Comparison of ENCODE assay signal across 1 cellular context in the genomic region with DNA sequence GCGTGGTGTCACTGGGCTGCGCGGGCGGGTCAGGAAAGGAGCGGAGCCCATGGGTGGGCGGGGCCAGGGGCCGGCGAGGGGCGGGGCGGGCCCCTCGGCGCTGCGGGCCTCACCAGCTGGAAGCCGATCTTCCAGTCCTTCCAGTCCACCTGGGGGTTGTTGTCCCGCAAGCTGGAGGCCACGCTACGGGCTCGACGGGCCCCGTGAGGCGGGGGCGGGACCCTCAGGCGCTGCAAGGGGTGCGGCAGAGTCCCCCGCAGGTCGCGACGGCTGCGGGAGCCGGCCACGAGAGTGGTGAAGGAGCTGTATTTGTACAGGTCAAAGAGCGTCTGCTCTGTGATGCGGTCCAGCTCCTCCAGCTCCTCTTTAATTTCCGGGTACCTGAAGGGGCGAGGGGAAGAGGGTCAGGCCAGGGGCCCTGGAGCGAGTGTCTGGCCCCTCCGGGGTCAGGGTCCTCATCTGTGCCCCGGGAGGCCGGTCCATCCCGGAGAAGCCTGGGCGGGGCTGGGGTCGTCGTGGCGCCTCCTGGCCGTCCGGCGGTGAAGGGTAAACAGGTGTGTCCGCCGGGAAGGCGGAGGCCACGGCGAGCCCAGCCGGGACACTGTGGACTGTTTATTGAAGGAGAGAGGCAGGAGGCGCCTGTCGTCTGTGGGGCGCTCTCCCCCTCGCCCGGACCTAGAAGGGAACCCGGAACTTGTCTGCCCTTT.
TF ChIP-seq lines count a peak whose summit lies in the region.

No MANE protein-coding gene starts in this region.

TF ChIP-seq in HepG2, 621 proteins besides CTCF, POLR2A, EP300 and RAD21 (continued from another document and continues in another):
- TF ChIP-seq, protein P1, sequence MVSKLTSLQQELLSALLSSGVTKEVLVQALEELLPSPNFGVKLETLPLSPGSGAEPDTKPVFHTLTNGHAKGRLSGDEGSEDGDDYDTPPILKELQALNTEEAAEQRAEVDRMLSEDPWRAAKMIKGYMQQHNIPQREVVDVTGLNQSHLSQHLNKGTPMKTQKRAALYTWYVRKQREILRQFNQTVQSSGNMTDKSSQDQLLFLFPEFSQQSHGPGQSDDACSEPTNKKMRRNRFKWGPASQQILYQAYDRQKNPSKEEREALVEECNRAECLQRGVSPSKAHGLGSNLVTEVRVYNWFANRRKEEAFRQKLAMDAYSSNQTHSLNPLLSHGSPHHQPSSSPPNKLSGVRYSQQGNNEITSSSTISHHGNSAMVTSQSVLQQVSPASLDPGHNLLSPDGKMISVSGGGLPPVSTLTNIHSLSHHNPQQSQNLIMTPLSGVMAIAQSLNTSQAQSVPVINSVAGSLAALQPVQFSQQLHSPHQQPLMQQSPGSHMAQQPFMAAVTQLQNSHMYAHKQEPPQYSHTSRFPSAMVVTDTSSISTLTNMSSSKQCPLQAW (CRISPR knock-in tag; IDR thresholded peaks at IDR 0.05), result peak; percentile 91
- TF ChIP-seq SMARCC2 (IDR thresholded peaks at IDR 0.05), result no peak
- TF ChIP-seq ZNF709 (CRISPR knock-in tag; IDR thresholded peaks at IDR 0.05), result peak; percentile 75
- TF ChIP-seq ARHGAP35 (CRISPR knock-in tag; IDR thresholded peaks at IDR 0.05; ENCODE audit: borderline replicate concordance), result no peak
- TF ChIP-seq, protein P2, sequence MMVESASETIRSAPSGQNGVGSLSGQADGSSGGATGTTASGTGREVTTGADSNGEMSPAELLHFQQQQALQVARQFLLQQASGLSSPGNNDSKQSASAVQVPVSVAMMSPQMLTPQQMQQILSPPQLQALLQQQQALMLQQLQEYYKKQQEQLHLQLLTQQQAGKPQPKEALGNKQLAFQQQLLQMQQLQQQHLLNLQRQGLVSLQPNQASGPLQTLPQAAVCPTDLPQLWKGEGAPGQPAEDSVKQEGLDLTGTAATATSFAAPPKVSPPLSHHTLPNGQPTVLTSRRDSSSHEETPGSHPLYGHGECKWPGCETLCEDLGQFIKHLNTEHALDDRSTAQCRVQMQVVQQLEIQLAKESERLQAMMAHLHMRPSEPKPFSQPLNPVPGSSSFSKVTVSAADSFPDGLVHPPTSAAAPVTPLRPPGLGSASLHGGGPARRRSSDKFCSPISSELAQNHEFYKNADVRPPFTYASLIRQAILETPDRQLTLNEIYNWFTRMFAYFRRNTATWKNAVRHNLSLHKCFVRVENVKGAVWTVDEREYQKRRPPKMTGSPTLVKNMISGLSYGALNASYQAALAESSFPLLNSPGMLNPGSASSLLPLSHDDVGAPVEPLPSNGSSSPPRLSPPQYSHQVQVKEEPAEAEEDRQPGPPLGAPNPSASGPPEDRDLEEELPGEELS (CRISPR knock-in tag; IDR thresholded peaks at IDR 0.05), result peak; percentile 89
- TF ChIP-seq KDM4B (CRISPR knock-in tag; IDR thresholded peaks at IDR 0.05), result no peak; the same call in 1 of the 2 replicates
- peak; percentile 60; the same call in 1 of the 2 replicates for TF ChIP-seq THAP11 (CRISPR knock-in tag; IDR thresholded peaks at IDR 0.05)
- peak; percentile 61; the same call in 1 of the 2 replicates for TF ChIP-seq ZNF598 (CRISPR knock-in tag; IDR thresholded peaks at IDR 0.05; ENCODE audit: borderline replicate concordance)
- TF ChIP-seq HNRNPLL (IDR thresholded peaks at IDR 0.05; ENCODE audit: low read depth, low read length, poor library complexity, severe bottlenecking), result peak; percentile 33
- TF ChIP-seq CSRNP1 (CRISPR knock-in tag; IDR thresholded peaks at IDR 0.05), result no peak
- TF ChIP-seq NFE2L2 (IDR thresholded peaks at IDR 0.05; ENCODE audit: low read length), result no peak
- TF ChIP-seq KLF9 (CRISPR knock-in tag; IDR thresholded peaks at IDR 0.05; ENCODE audit: low read depth), result no peak
- peak; percentile 82 for TF ChIP-seq RARA (CRISPR knock-in tag; IDR thresholded peaks at IDR 0.05)
- peak; percentile 43; the same call in 1 of the 2 replicates for TF ChIP-seq ZKSCAN8 (CRISPR knock-in tag; IDR thresholded peaks at IDR 0.05; ENCODE audit: borderline replicate concordance)
- TF ChIP-seq ELF1 (CRISPR knock-in tag; IDR thresholded peaks at IDR 0.05), result peak; percentile 79
- no peak for TF ChIP-seq MAFG (CRISPR knock-in tag; IDR thresholded peaks at IDR 0.05)
- peak; percentile 65; the same call in 1 of the 2 replicates for TF ChIP-seq ZNF430 (CRISPR knock-in tag; IDR thresholded peaks at IDR 0.05)
- no peak for TF ChIP-seq HNRNPH1 (optimal IDR thresholded peaks at IDR 0.05; ENCODE audit: low read depth, low read length)
- no peak for TF ChIP-seq SOX13 (IDR thresholded peaks at IDR 0.05)
- TF ChIP-seq SOX13 (CRISPR knock-in tag; conservative IDR thresholded peaks at IDR 0.05 in 1 of 2, IDR thresholded peaks at IDR 0.05 in 1 of 2), result no peak; a peak in 1 of 4 replicates
- TF ChIP-seq AFF4 (CRISPR knock-in tag; IDR thresholded peaks at IDR 0.05), result peak; percentile 71; the same call in 1 of the 2 replicates
- TF ChIP-seq ZBTB1 (CRISPR knock-in tag; IDR thresholded peaks at IDR 0.05; ENCODE audit: borderline replicate concordance), result peak; percentile 93; the same call in 1 of the 2 replicates
- peak; percentile 74; the same call in 1 of the 2 replicates for TF ChIP-seq NFKB2 (CRISPR knock-in tag; IDR thresholded peaks at IDR 0.05; ENCODE audit: borderline replicate concordance)
- peak; percentile 66; the same call in 1 of the 2 replicates for TF ChIP-seq ZNF563 (CRISPR knock-in tag; IDR thresholded peaks at IDR 0.05)
- no peak for TF ChIP-seq MAF1 (CRISPR knock-in tag; IDR thresholded peaks at IDR 0.05; ENCODE audit: borderline replicate concordance)
- peak; percentile 85 for TF ChIP-seq HIVEP1 (CRISPR knock-in tag; IDR thresholded peaks at IDR 0.05)
- TF ChIP-seq, protein P3, sequence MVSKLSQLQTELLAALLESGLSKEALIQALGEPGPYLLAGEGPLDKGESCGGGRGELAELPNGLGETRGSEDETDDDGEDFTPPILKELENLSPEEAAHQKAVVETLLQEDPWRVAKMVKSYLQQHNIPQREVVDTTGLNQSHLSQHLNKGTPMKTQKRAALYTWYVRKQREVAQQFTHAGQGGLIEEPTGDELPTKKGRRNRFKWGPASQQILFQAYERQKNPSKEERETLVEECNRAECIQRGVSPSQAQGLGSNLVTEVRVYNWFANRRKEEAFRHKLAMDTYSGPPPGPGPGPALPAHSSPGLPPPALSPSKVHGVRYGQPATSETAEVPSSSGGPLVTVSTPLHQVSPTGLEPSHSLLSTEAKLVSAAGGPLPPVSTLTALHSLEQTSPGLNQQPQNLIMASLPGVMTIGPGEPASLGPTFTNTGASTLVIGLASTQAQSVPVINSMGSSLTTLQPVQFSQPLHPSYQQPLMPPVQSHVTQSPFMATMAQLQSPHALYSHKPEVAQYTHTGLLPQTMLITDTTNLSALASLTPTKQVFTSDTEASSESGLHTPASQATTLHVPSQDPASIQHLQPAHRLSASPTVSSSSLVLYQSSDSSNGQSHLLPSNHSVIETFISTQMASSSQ (IDR thresholded peaks at IDR 0.05; ENCODE audit: low read depth), result no peak
- TF ChIP-seq, protein P3 (CRISPR knock-in tag; IDR thresholded peaks at IDR 0.05; ENCODE audit: borderline replicate concordance), result 0 out of 2 replicates have a peak, but pooled peaks have one; percentile 73
- peak; percentile 61; the same call in 1 of the 2 replicates for TF ChIP-seq AKAP8 (CRISPR knock-in tag; IDR thresholded peaks at IDR 0.05)
- TF ChIP-seq ZIK1 (CRISPR knock-in tag; IDR thresholded peaks at IDR 0.05; ENCODE audit: borderline replicate concordance, low read depth), result peak; percentile 69; the same call in 1 of the 2 replicates
- TF ChIP-seq, protein P4, sequence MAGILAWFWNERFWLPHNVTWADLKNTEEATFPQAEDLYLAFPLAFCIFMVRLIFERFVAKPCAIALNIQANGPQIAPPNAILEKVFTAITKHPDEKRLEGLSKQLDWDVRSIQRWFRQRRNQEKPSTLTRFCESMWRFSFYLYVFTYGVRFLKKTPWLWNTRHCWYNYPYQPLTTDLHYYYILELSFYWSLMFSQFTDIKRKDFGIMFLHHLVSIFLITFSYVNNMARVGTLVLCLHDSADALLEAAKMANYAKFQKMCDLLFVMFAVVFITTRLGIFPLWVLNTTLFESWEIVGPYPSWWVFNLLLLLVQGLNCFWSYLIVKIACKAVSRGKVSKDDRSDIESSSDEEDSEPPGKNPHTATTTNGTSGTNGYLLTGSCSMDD (CRISPR knock-in tag; IDR thresholded peaks at IDR 0.05), result no peak
- TF ChIP-seq SRSF1 (optimal IDR thresholded peaks at IDR 0.05; ENCODE audit: low read depth, low read length), result peak; percentile 76
- TF ChIP-seq RAD51 (IDR thresholded peaks at IDR 0.05; ENCODE audit: borderline replicate concordance), result no peak
- peak; percentile 57; the same call in 1 of the 2 replicates for TF ChIP-seq ZNF274 (CRISPR knock-in tag; IDR thresholded peaks at IDR 0.05)
- peak; percentile 62; the same call in 1 of the 2 replicates for TF ChIP-seq BCL6 (CRISPR knock-in tag; IDR thresholded peaks at IDR 0.05)
- peak; percentile 55; the same call in 1 of the 2 replicates for TF ChIP-seq ZNF263 (CRISPR knock-in tag; IDR thresholded peaks at IDR 0.05)
- TF ChIP-seq ZKSCAN1 (IDR thresholded peaks at IDR 0.05; ENCODE audit: low read length), result no peak
- TF ChIP-seq ZNF530 (CRISPR knock-in tag; IDR thresholded peaks at IDR 0.05; ENCODE audit: low read depth), result no peak
- 0 out of 2 replicates have a peak, but pooled peaks have one; percentile 66 for TF ChIP-seq EED (CRISPR knock-in tag; IDR thresholded peaks at IDR 0.05)
- TF ChIP-seq MED13 (CRISPR knock-in tag; IDR thresholded peaks at IDR 0.05), result peak; percentile 53; the same call in 1 of the 2 replicates
- 0 out of 2 replicates have a peak, but pooled peaks have one; percentile 21 for TF ChIP-seq BRCA1 (CRISPR knock-in tag; IDR thresholded peaks at IDR 0.05)
- TF ChIP-seq ATF7 (IDR thresholded peaks at IDR 0.05), result no peak
- no peak; the same call in 1 of the 2 replicates for TF ChIP-seq ATF7 (CRISPR knock-in tag; IDR thresholded peaks at IDR 0.05)
- TF ChIP-seq RXRA (CRISPR knock-in tag; IDR thresholded peaks at IDR 0.05), result peak; percentile 82
- TF ChIP-seq, protein P5, sequence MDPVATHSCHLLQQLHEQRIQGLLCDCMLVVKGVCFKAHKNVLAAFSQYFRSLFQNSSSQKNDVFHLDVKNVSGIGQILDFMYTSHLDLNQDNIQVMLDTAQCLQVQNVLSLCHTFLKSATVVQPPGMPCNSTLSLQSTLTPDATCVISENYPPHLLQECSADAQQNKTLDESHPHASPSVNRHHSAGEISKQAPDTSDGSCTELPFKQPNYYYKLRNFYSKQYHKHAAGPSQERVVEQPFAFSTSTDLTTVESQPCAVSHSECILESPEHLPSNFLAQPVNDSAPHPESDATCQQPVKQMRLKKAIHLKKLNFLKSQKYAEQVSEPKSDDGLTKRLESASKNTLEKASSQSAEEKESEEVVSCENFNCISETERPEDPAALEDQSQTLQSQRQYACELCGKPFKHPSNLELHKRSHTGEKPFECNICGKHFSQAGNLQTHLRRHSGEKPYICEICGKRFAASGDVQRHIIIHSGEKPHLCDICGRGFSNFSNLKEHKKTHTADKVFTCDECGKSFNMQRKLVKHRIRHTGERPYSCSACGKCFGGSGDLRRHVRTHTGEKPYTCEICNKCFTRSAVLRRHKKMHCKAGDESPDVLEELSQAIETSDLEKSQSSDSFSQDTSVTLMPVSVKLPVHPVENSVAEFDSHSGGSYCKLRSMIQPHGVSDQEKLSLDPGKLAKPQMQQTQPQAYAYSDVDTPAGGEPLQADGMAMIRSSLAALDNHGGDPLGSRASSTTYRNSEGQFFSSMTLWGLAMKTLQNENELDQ (CRISPR knock-in tag; IDR thresholded peaks at IDR 0.05; ENCODE audit: borderline replicate concordance), result no peak
- peak; percentile 25; the same call in 1 of the 2 replicates for TF ChIP-seq ZBTB21 (CRISPR knock-in tag; IDR thresholded peaks at IDR 0.05)
- peak; percentile 74 for TF ChIP-seq MEIS2 (CRISPR knock-in tag; IDR thresholded peaks at IDR 0.05)
- TF ChIP-seq SCMH1 (CRISPR knock-in tag; IDR thresholded peaks at IDR 0.05; ENCODE audit: borderline replicate concordance), result no peak
